Comparison of ENCODE assay signal across 21 cellular contexts in genomic region chr10:78185693-78186055, GRCh38.
DNase-seq lines count a peak whose midpoint lies in the region; ATAC-seq and TF ChIP-seq lines count a peak whose summit lies in the region.
"Had no signal": no experiment of that assay in that cellular context is flagged by ENCODE, and none has a peak within 500 bp of the region (broad histone marks: within the 10 kb centered on the region; RNA-seq: fewer than 3 reads in every experiment).

No MANE protein-coding gene starts in this region.

- H3K79me2 ChIP-seq in osteoblast (ENCODE audit: insufficient read depth, low read length), result no peaks in the 10 kb centered on the region

- in situ Hi-C loops in Caki2 (cut with HindIII; ENCODE audit: low pct_unique_long_range_greater_than_20kb, low sequenced_read_pairs), result no loop called here

- WGBS in esophagus squamous epithelium, 2 donors, result 68% methylated on average over 2 of the region's 2 CpGs; no CpG with 5 or more reads in 1 of the 2 donors

- peak overlapping the region; percentile 33 for H3K27ac Mint-ChIP-seq in activated T-helper 17 cell treated with anti-CD3 and anti-CD28 coated beads, Interleukin-2, amount 50 U/mL, for 72 hours
- H3K27ac Mint-ChIP-seq: activated naive CD4-positive, alpha-beta T cell treated with anti-CD3 and anti-CD28 coated beads, Interleukin-2, amount 50 U/mL, for 24 hours had no signal

- TF ChIP-seq POLR2A in esophagus squamous epithelium (IDR thresholded peaks at IDR 0.05), result no peak

- no peaks in the 10 kb centered on the region for H3K9me3 Mint-ChIP-seq in activated T-helper 17 cell treated with anti-CD3 and anti-CD28 coated beads, Interleukin-2, amount 50 U/mL, for 72 hours
- H3K9me3 Mint-ChIP-seq: activated naive CD4-positive, alpha-beta T cell treated with anti-CD3 and anti-CD28 coated beads, Interleukin-2, amount 50 U/mL, for 24 hours; activated T-cell treated with anti-CD3 and anti-CD28 coated beads, Interleukin-2, amount 50 U/mL, for 4 hours had no signal

- H3K36me3 Mint-ChIP-seq in activated T-helper 17 cell treated with anti-CD3 and anti-CD28 coated beads, Interleukin-2, amount 50 U/mL, for 72 hours (ENCODE audit: low read depth), result no peaks in the 10 kb centered on the region
- H3K36me3 Mint-ChIP-seq: activated naive CD4-positive, alpha-beta T cell treated with anti-CD3 and anti-CD28 coated beads, Interleukin-2, amount 50 U/mL, for 24 hours had no signal

- H3K36me3 ChIP-seq in left ventricle myocardium inferior (no peaks in the 10 kb centered on the region), osteoblast (ENCODE audit: insufficient read depth, low read length) (no peaks in the 10 kb centered on the region), esophagus squamous epithelium (no peaks in the 10 kb centered on the region)
- H3K36me3 ChIP-seq: colonic mucosa, SJSA1, tibial nerve had no signal

- H3K4me3 ChIP-seq in left ventricle myocardium inferior (no peak overlapping the region), osteoblast (ENCODE audit: insufficient read depth, low read length) (no peak overlapping the region), esophagus squamous epithelium (no peak overlapping the region)
- H3K4me3 ChIP-seq: colonic mucosa, SJSA1, tibial nerve had no signal

- no peak overlapping the region for H2AFZ ChIP-seq in osteoblast (ENCODE audit: low read length)

- H3K27me3 ChIP-seq in left ventricle myocardium inferior (ENCODE audit: low read depth) (peaks cover 15% of the 10 kb centered on the region), osteoblast (ENCODE audit: insufficient read depth, low read length) (peaks cover 3% of the 10 kb centered on the region), esophagus squamous epithelium (no peaks in the 10 kb centered on the region)
- H3K27me3 ChIP-seq: colonic mucosa, foreskin keratinocyte, SJSA1, tibial nerve had no signal

- ATAC-seq in activated T-helper 17 cell treated with anti-CD3 and anti-CD28 coated beads, Interleukin-2, amount 50 U/mL, for 72 hours (replicated peaks), result no peak
- no peak for ATAC-seq in HG02678 (IDR thresholded peaks at IDR 0.05; ENCODE audit: unreplicated experiment)
- ATAC-seq: activated CD4-positive, CD25-positive, alpha-beta regulatory T cell treated with anti-CD3 and anti-CD28 coated beads, Interleukin-2, amount 50 U/mL, for 24 hours; activated T-cell treated with anti-CD3 and anti-CD28 coated beads, Interleukin-2, amount 50 U/mL, for 4 hours; left colon had no signal

- no peak overlapping the region for H3K4me2 ChIP-seq in osteoblast (ENCODE audit: insufficient read depth, low read length)

- no peak for TF ChIP-seq CTCF in left ventricle myocardium inferior (IDR thresholded peaks at IDR 0.05; ENCODE audit: borderline replicate concordance)
- no peak for TF ChIP-seq CTCF in osteoblast (IDR thresholded peaks at IDR 0.05; ENCODE audit: extremely low read depth, low read depth, low read length)
- no peak for TF ChIP-seq CTCF in esophagus squamous epithelium (IDR thresholded peaks at IDR 0.05)

- no peaks in the 10 kb centered on the region for H3K4me1 Mint-ChIP-seq in activated T-helper 17 cell treated with anti-CD3 and anti-CD28 coated beads, Interleukin-2, amount 50 U/mL, for 72 hours
- H3K4me1 Mint-ChIP-seq: activated naive CD4-positive, alpha-beta T cell treated with anti-CD3 and anti-CD28 coated beads, Interleukin-2, amount 50 U/mL, for 24 hours had no signal

- H3K4me1 ChIP-seq in left ventricle myocardium inferior (peaks cover 31% of the 10 kb centered on the region), osteoblast (ENCODE audit: insufficient read depth, low read length) (no peaks in the 10 kb centered on the region), esophagus squamous epithelium (peaks cover 0 to 20% (median 8%) of the 10 kb centered on the region in 3 donors)
- H3K4me1 ChIP-seq: colonic mucosa, foreskin keratinocyte, SJSA1 had no signal

- intact Hi-C loops in left ventricle myocardium inferior (cut with micrococcal nuclease) (no loop called here), esophagus squamous epithelium (cut with DNase I) (no loop called here)

- H4K20me1 ChIP-seq in osteoblast (ENCODE audit: insufficient read depth, low read length), result no peaks in the 10 kb centered on the region

- no peak overlapping the region for H3K4me3 Mint-ChIP-seq in activated T-helper 17 cell treated with anti-CD3 and anti-CD28 coated beads, Interleukin-2, amount 50 U/mL, for 72 hours
- H3K4me3 Mint-ChIP-seq: activated naive CD4-positive, alpha-beta T cell treated with anti-CD3 and anti-CD28 coated beads, Interleukin-2, amount 50 U/mL, for 24 hours; activated T-cell treated with anti-CD3 and anti-CD28 coated beads, Interleukin-2, amount 50 U/mL, for 4 hours had no signal

- H3K27ac ChIP-seq in left ventricle myocardium inferior (replicated peaks), result no peak overlapping the region
- H3K27ac ChIP-seq in osteoblast (ENCODE audit: low read depth, low read length), result no peak overlapping the region
- H3K27ac ChIP-seq in esophagus squamous epithelium, result no peak overlapping the region
- H3K27ac ChIP-seq: colonic mucosa, foreskin keratinocyte, SJSA1, tibial nerve had no signal

- peak; percentile 6 for DNase-seq in Caki2 (ENCODE audit: low read depth)
- DNase-seq in left ventricle myocardium inferior, result peak; percentile 36
- peak; percentile 4 for DNase-seq in osteoblast (ENCODE audit: insufficient read length, low spot score, missing footprints)
- no peak for DNase-seq in NCI-H2029 (lab: John Stamatoyannopoulos, UW)
- DNase-seq in esophagus squamous epithelium (lab: John Stamatoyannopoulos, UW), result no peak
- no peak for DNase-seq in NCI-H345 treated with DMSO at 0.1 percent for 48 hours (lab: John Stamatoyannopoulos, UW; ENCODE audit: unreplicated experiment)
- DNase-seq: activated T-cell treated with anti-CD3 and anti-CD28 coated beads, Interleukin-2, amount 50 U/mL, for 4 hours; colonic mucosa; COR-L47; left colon; MV-4-11; NCI-H2081; NCI-H526; stimulated activated naive CD4-positive, alpha-beta T cell had no signal

- H3K9me3 ChIP-seq in left ventricle myocardium inferior (replicated peaks) (no peaks in the 10 kb centered on the region), osteoblast (ENCODE audit: low read depth, low read length) (no peaks in the 10 kb centered on the region), esophagus squamous epithelium (no peaks in the 10 kb centered on the region)
- H3K9me3 ChIP-seq: colonic mucosa, SJSA1, tibial nerve had no signal

- peaks cover 6% of the 10 kb centered on the region for H3K27me3 Mint-ChIP-seq in activated T-helper 17 cell treated with anti-CD3 and anti-CD28 coated beads, Interleukin-2, amount 50 U/mL, for 72 hours
- H3K27me3 Mint-ChIP-seq: activated naive CD4-positive, alpha-beta T cell treated with anti-CD3 and anti-CD28 coated beads, Interleukin-2, amount 50 U/mL, for 24 hours had no signal

Comparison
In these comparisons a context has a peak if more than half of its experiments do, and no peak if none do; other contexts are left out.
1. DNase-seq: peak in Caki2 (single experiment), left ventricle myocardium inferior (single experiment) and osteoblast (single experiment); none in NCI-H2029 (single experiment), esophagus squamous epithelium (single experiment) and NCI-H345 treated with DMSO at 0.1 percent for 48 hours (single experiment).